13 cellular contexts compared by ENCODE assay signal in genomic region chr1:30760596-30761311, GRCh38. TPM values are rescaled to one million over a fixed set of nuclear protein-coding genes. Genes with fewer than 3 reads are reported as not detected.
DNase-seq lines count a peak whose midpoint lies in the region; ATAC-seq lines count a peak whose summit lies in the region.
"Had no signal": no experiment of that assay in that cellular context is flagged by ENCODE, and none has a peak within 500 bp of the region (broad histone marks: within the 10 kb centered on the region; RNA-seq: fewer than 3 reads in every experiment).

No MANE protein-coding gene starts in this region.

- no peaks in the 10 kb centered on the region for H3K9me3 Mint-ChIP-seq in activated naive CD4-positive, alpha-beta T cell treated with anti-CD3 and anti-CD28 coated beads, Interleukin-2, amount 10 ng/mL, durations not matched to agents 7 days and 5 days
- H3K9me3 Mint-ChIP-seq in T-cell, result no peaks in the 10 kb centered on the region
- H3K9me3 Mint-ChIP-seq in immature natural killer cell, result no peaks in the 10 kb centered on the region

- H3K4me1 Mint-ChIP-seq in activated naive CD4-positive, alpha-beta T cell treated with anti-CD3 and anti-CD28 coated beads, Interleukin-2, amount 10 ng/mL, durations not matched to agents 7 days and 5 days, result peaks cover 62% of the 10 kb centered on the region
- peaks cover 66 to 84% (median 79%) of the 10 kb centered on the region in 3 donors for H3K4me1 Mint-ChIP-seq in T-cell
- H3K4me1 Mint-ChIP-seq in immature natural killer cell, result peaks cover 48 to 52% of the 10 kb centered on the region in 2 donors

- DNase-seq in activated naive CD4-positive, alpha-beta T cell treated with anti-CD3 and anti-CD28 coated beads, Interleukin-2, amount 10 ng/mL, durations not matched to agents 7 days and 5 days, result no peak
- no peak for DNase-seq in activated naive CD4-positive, alpha-beta T cell (lab: John Stamatoyannopoulos, UW)
- DNase-seq in T-cell, result no peak
- no peak for DNase-seq in immature natural killer cell
- peak in 3 of 49 donors; percentile 30 to 31 (median 31) for DNase-seq in substantia nigra (lab: John Stamatoyannopoulos, UW)
- no peak for DNase-seq in kidney glomerular epithelial cell (lab: John Stamatoyannopoulos, UW)
- DNase-seq in NCI-H2107 treated with DMSO at 0.1 percent for 48 hours (lab: John Stamatoyannopoulos, UW; ENCODE audit: unreplicated experiment), result no peak
- DNase-seq: glutamatergic neuron, mammary epithelial cell, NCI-H510A treated with DMSO at 0.1 percent for 48 hours, small intestine had no signal

- H3K4me3 Mint-ChIP-seq in activated naive CD4-positive, alpha-beta T cell treated with anti-CD3 and anti-CD28 coated beads, Interleukin-2, amount 10 ng/mL, durations not matched to agents 7 days and 5 days, result peak overlapping the region; percentile 42
- H3K4me3 Mint-ChIP-seq in T-cell (peak overlapping the region; percentile 69 to 98 (median 69)), immature natural killer cell (peak overlapping the region in 1 of 5 donors; percentile 17)

- H3K27ac ChIP-seq in substantia nigra (ENCODE audit: low read depth, low read length, poor library complexity, severe bottlenecking), result peak overlapping the region; percentile 92
- H3K27ac ChIP-seq: coronary artery had no signal

- CTCF ChIA-PET in activated naive CD4-positive, alpha-beta T cell treated with anti-CD3 and anti-CD28 coated beads, Interleukin-2, amount 10 ng/mL, durations not matched to agents 7 days and 5 days (lab: Charles Lee), result interaction anchor here (0.7 to 7.7 kb wide), 8 partner anchors 9 to 41 kb away, joined by 3 to 50 read pairs (median 6); no protein-coding TSS in a partner anchor
- CTCF ChIA-PET in T-cell (lab: Charles Lee), result interaction anchor here in 1 of 2 donors (0.7 to 4.1 kb wide), 8 partner anchors 11 to 37 kb away, joined by 3 to 44 read pairs (median 4); partner anchors contain the start of gene MATN1

- peak overlapping the region; percentile 78 for H3K27ac Mint-ChIP-seq in activated naive CD4-positive, alpha-beta T cell treated with anti-CD3 and anti-CD28 coated beads, Interleukin-2, amount 10 ng/mL, durations not matched to agents 7 days and 5 days
- H3K27ac Mint-ChIP-seq in T-cell (peak overlapping the region; percentile 96 to 98), immature natural killer cell (peak overlapping the region in 5 of 6 donors; percentile 19 to 100 (median 53))

- POLR2A ChIA-PET in T-cell (lab: Charles Lee), result interaction anchor here in 1 of 2 donors (0.6 to 0.9 kb wide), 3 partner anchors 12 to 1802 kb away, joined by 3 to 5 read pairs (median 4); no protein-coding TSS in a partner anchor

- ATAC-seq in T-cell (replicated peaks in 1 of 4) (no peak), GM21619 (IDR thresholded peaks at IDR 0.05; ENCODE audit: unreplicated experiment) (no peak)

- peaks cover 16% of the 10 kb centered on the region for H3K36me3 Mint-ChIP-seq in activated naive CD4-positive, alpha-beta T cell treated with anti-CD3 and anti-CD28 coated beads, Interleukin-2, amount 10 ng/mL, durations not matched to agents 7 days and 5 days
- H3K36me3 Mint-ChIP-seq in T-cell (no peaks in the 10 kb centered on the region), immature natural killer cell (no peaks in the 10 kb centered on the region)

- no peaks in the 10 kb centered on the region for H3K27me3 Mint-ChIP-seq in activated naive CD4-positive, alpha-beta T cell treated with anti-CD3 and anti-CD28 coated beads, Interleukin-2, amount 10 ng/mL, durations not matched to agents 7 days and 5 days
- H3K27me3 Mint-ChIP-seq in T-cell, result no peaks in the 10 kb centered on the region
- H3K27me3 Mint-ChIP-seq in immature natural killer cell (ENCODE audit: low read depth in 3 of 3), result peaks cover 9 to 15% (median 12%) of the 10 kb centered on the region in 3 donors

RNA-seq across cellular contexts. Expression of gene LAPTM5, which starts 3.2 kb away (rescaled TPM):
- 100 to 1,000 TPM; 529 to 586 (median 559) TPM for total RNA-seq in T-cell
- polyA plus RNA-seq in immature natural killer cell, result 100 to 1,000 TPM; 464 to 744 (median 541) TPM

RNA-seq across cellular contexts. Expression of gene MATN1, which starts 37.4 kb away (rescaled TPM):
- total RNA-seq in T-cell, result 1 to 10 TPM in 2 of 5 donors, under 1 TPM in 3; 0.20 to 5.5 (median 0.60) TPM
- not detected for polyA plus RNA-seq in immature natural killer cell
- total RNA-seq: mammary epithelial cell had no signal
